Comparison of ENCODE assay signal across 23 cellular contexts in genomic region chr1:166960871-166961474, GRCh38.
DNase-seq lines count a peak whose midpoint lies in the region; ATAC-seq and TF ChIP-seq lines count a peak whose summit lies in the region.
"Had no signal": no experiment of that assay in that cellular context is flagged by ENCODE, and none has a peak within 500 bp of the region (broad histone marks: within the 10 kb centered on the region; RNA-seq: fewer than 3 reads in every experiment).

No MANE protein-coding gene starts in this region.

- H3K4me3 ChIP-seq in WERI-Rb-1 (ENCODE audit: low read depth, low read length): no peak overlapping the region
- H3K4me3 ChIP-seq: left lung, psoas muscle, smooth muscle cell had no signal

- no peaks in the 10 kb centered on the region for H3K36me3 ChIP-seq in WERI-Rb-1
- H3K36me3 ChIP-seq: left lung had no signal

- H3K9me3 ChIP-seq in WERI-Rb-1 (ENCODE audit: severe bottlenecking): no peaks in the 10 kb centered on the region
- H3K9me3 ChIP-seq: left lung, psoas muscle had no signal

- no peak for TF ChIP-seq CTCF in WERI-Rb-1 (IDR thresholded peaks at IDR 0.05; ENCODE audit: low read depth, low read length)

- DNase-seq in WERI-Rb-1 (no peak), COR-L47 (lab: John Stamatoyannopoulos, UW) (no peak), NCI-H1417 (lab: John Stamatoyannopoulos, UW) (no peak)
- DNase-seq: activated CD4-positive, alpha-beta T cell treated with anti-CD3 and anti-CD28 coated beads for 1 hour; activated CD8-positive, alpha-beta memory T cell treated with anti-CD3 and anti-CD28 coated beads for 24 hours; activated naive CD4-positive, alpha-beta T cell treated with anti-CD3 and anti-CD28 coated beads, Interleukin-2, amount 10 ng/mL, durations not matched to agents 7 days and 5 days; activated T-cell treated with anti-CD3 and anti-CD28 coated beads, Interleukin-2, amount 50 U/mL, for 48 hours; anterior cingulate cortex; EL; IMR-90; left lung; NCI-H1436 treated with DMSO at 0.1 percent for 48 hours; NCI-H526 treated with DMSO at 0.1 percent for 48 hours; psoas muscle; Right ventricle myocardium superior; stimulated activated CD4-positive, alpha-beta T cell treated with anti-CD3 and anti-CD28 coated beads, Interleukin-4, amount 100 ng/mL, for 24 hours; stimulated activated naive CD8-positive, alpha-beta T cell treated with anti-CD3 and anti-CD28 coated beads, Interleukin-15, amount 100 ng/mL, for 72 hours; trophoblast cell had no signal

- no peaks in the 10 kb centered on the region for H3K27me3 ChIP-seq in WERI-Rb-1 (ENCODE audit: insufficient read depth, low read depth, severe bottlenecking)
- H3K27me3 ChIP-seq: left lung had no signal

- peak; percentile 44 for ATAC-seq in GM19372 (IDR thresholded peaks at IDR 0.05; ENCODE audit: low read depth, unreplicated experiment)
- ATAC-seq in HG02938 (IDR thresholded peaks at IDR 0.05; ENCODE audit: unreplicated experiment): peak; percentile 64
- ATAC-seq in HG03571 (IDR thresholded peaks at IDR 0.05; ENCODE audit: unreplicated experiment): peak; percentile 76
- ATAC-seq in GM18858 (IDR thresholded peaks at IDR 0.05; ENCODE audit: unreplicated experiment): no peak
- ATAC-seq: left lung; psoas muscle; stimulated activated naive CD8-positive, alpha-beta T cell treated with anti-CD3 and anti-CD28 coated beads, Interleukin-15, amount 100 ng/mL, for 72 hours had no signal

- no peak overlapping the region for H3K27ac ChIP-seq in WERI-Rb-1
- H3K27ac ChIP-seq: left lung, psoas muscle had no signal
